Comparison of ENCODE assay signal across 13 cellular contexts in genomic region chr3:42101481-42101880, GRCh38. TPM values are rescaled to one million over a fixed set of nuclear protein-coding genes. Genes with fewer than 3 reads are reported as not detected.
A peak's percentile ranks its signal among the peaks of the same experiment; 100 is the strongest.
DNase-seq lines count a peak whose midpoint lies in the region; ATAC-seq and TF ChIP-seq lines count a peak whose summit lies in the region.
"Had no signal": no experiment of that assay in that cellular context is flagged by ENCODE, and none has a peak within 500 bp of the region (broad histone marks: within the 10 kb centered on the region; RNA-seq: fewer than 3 reads in every experiment).

No MANE protein-coding gene starts in this region.

- H3K4me2 ChIP-seq in hepatocyte: no peak overlapping the region
- no peak overlapping the region for H3K4me2 ChIP-seq in PC-9

- H3K9me2 ChIP-seq in hepatocyte (replicated peaks; ENCODE audit: insufficient read depth) (no peaks in the 10 kb centered on the region), PC-9 (ENCODE audit: insufficient read depth) (no peaks in the 10 kb centered on the region)

- BruUV-seq in PC-9 (replicated peaks; lab: Mats Ljungman, UMichigan): no TSS peak

- DNase-seq in GM03348 (ENCODE audit: low spot score) (peak; percentile 41), coronary artery (ENCODE audit: low spot score) (no peak), hepatocyte (ENCODE audit: low spot score) (no peak), gastrocnemius medialis (no peak), NCI-H1694 treated with DMSO at 0.1 percent for 48 hours (lab: John Stamatoyannopoulos, UW) (no peak), WERI-Rb-1 (no peak), globus pallidus (ENCODE audit: low spot score) (no peak), PC-9 (no peak)
- DNase-seq: KG1, NCI-H146, NCI-H82 had no signal

- intact Hi-C loops in gastrocnemius medialis (cut with DNase I; ENCODE audit: low total_unique reads) (loop anchor here (10.0 kb wide), 1 partner anchor 1517 kb away; no protein-coding TSS in a partner anchor), PC-9 (cut with micrococcal nuclease; ENCODE audit: unreplicated experiment) (no loop called here)

- 92% methylated on average over 1 of the region's 1 CpG for WGBS in hepatocyte (ENCODE audit: low lambda C conversion rate, missing lambda C conversion rate)

- no peaks in the 10 kb centered on the region for H3K27me3 ChIP-seq in hepatocyte
- H3K27me3 ChIP-seq in gastrocnemius medialis: no peaks in the 10 kb centered on the region
- no peaks in the 10 kb centered on the region for H3K27me3 ChIP-seq in WERI-Rb-1 (ENCODE audit: insufficient read depth, low read depth, severe bottlenecking)
- H3K27me3 ChIP-seq in PC-9 (ENCODE audit: insufficient read depth, low read depth): no peaks in the 10 kb centered on the region

- H3F3A ChIP-seq in PC-9 (ENCODE audit: insufficient read depth, low read depth): no peaks in the 10 kb centered on the region

- H3K9me3 ChIP-seq in hepatocyte (ENCODE audit: low read depth): no peaks in the 10 kb centered on the region
- no peaks in the 10 kb centered on the region for H3K9me3 ChIP-seq in gastrocnemius medialis
- H3K9me3 ChIP-seq in WERI-Rb-1 (ENCODE audit: severe bottlenecking): peaks cover 2% of the 10 kb centered on the region
- H3K9me3 ChIP-seq in PC-9 (ENCODE audit: insufficient read depth, low read depth): no peaks in the 10 kb centered on the region

- TF ChIP-seq POLR2A in gastrocnemius medialis (IDR thresholded peaks at IDR 0.05): no peak

- no peaks in the 10 kb centered on the region for H3K36me3 ChIP-seq in hepatocyte (replicated peaks; ENCODE audit: insufficient read depth, low read depth)
- H3K36me3 ChIP-seq in gastrocnemius medialis: no peaks in the 10 kb centered on the region
- peaks cover 7% of the 10 kb centered on the region for H3K36me3 ChIP-seq in WERI-Rb-1
- H3K36me3 ChIP-seq in PC-9 (ENCODE audit: low read depth): no peaks in the 10 kb centered on the region

- no peaks in the 10 kb centered on the region for H4K20me1 ChIP-seq in hepatocyte (ENCODE audit: insufficient read depth, poor library complexity, severe bottlenecking)
- no peaks in the 10 kb centered on the region for H4K20me1 ChIP-seq in PC-9 (ENCODE audit: insufficient read depth)

- H3K79me2 ChIP-seq in hepatocyte (no peaks in the 10 kb centered on the region), PC-9 (ENCODE audit: low read depth) (no peaks in the 10 kb centered on the region)

- peak; percentile 18 to 20 for ATAC-seq in gastrocnemius medialis

- CTCF ChIA-PET in PC-9 (lab: Charles Lee): interaction anchor here (1.8 kb wide), 1 partner anchor 207 kb away, joined by 3 read pairs; no protein-coding TSS in a partner anchor

- no peaks in the 10 kb centered on the region for H3K4me1 ChIP-seq in hepatocyte (ENCODE audit: insufficient read depth)
- H3K4me1 ChIP-seq in gastrocnemius medialis: peaks cover 51 to 60% of the 10 kb centered on the region in 2 donors
- no peaks in the 10 kb centered on the region; the same call in 1 of the 2 replicates for H3K4me1 ChIP-seq in PC-9 (replicated peaks; ENCODE audit: insufficient read depth)

- H2AFZ ChIP-seq in hepatocyte (no peak overlapping the region), PC-9 (no peak overlapping the region)

- H3K27ac ChIP-seq in coronary artery (peak overlapping the region; percentile 70 to 87), hepatocyte (peak overlapping the region; percentile 27), gastrocnemius medialis (peak overlapping the region; percentile 62 to 76 (median 72)), WERI-Rb-1 (no peak overlapping the region), PC-9 (no peak overlapping the region)

- POLR2A ChIA-PET in PC-9 (lab: Charles Lee; ENCODE audit: unreplicated experiment): no interaction called here

- TF ChIP-seq CTCF in coronary artery (IDR thresholded peaks at IDR 0.05) (no peak), hepatocyte (IDR thresholded peaks at IDR 0.05; ENCODE audit: poor library complexity) (no peak), gastrocnemius medialis (IDR thresholded peaks at IDR 0.05 in 4 of 5, conservative IDR thresholded peaks at IDR 0.05 in 1 of 5) (no peak), WERI-Rb-1 (IDR thresholded peaks at IDR 0.05; ENCODE audit: low read depth, low read length) (no peak), PC-9 (conservative IDR thresholded peaks at IDR 0.05) (no peak)

- no peak overlapping the region for H3K4me3 ChIP-seq in coronary artery
- H3K4me3 ChIP-seq in hepatocyte: no peak overlapping the region
- no peak overlapping the region for H3K4me3 ChIP-seq in gastrocnemius medialis
- no peak overlapping the region for H3K4me3 ChIP-seq in WERI-Rb-1 (ENCODE audit: low read depth, low read length)
- H3K4me3 ChIP-seq in PC-9: no peak overlapping the region
- H3K4me3 ChIP-seq: SK-N-MC, skin epidermis had no signal

- in situ Hi-C loops in gastrocnemius medialis (cut with MboI; ENCODE audit: low sequenced_read_pairs in 4 of 4): loop anchor here (5.0 to 25.0 kb wide), 4 partner anchors 197 to 336 kb away; no protein-coding TSS in a partner anchor

RNA-seq across cellular contexts. Expression of gene TRAK1, which starts 10.3 kb away (rescaled TPM):
- total RNA-seq in hepatocyte (28.8 and 31.5 TPM in 2 replicates), gastrocnemius medialis (100 to 1,000 TPM in 2 of 4 donors, 10 to 100 TPM in 2; 59.5 to 109 (median 98.6) TPM), PC-9 (2021) (43.4 and 46.8 TPM in 2 replicates)
- polyA plus RNA-seq in hepatocyte: 19.0 and 21.0 TPM in 2 replicates

Comparison
In these comparisons a context has a peak if more than half of its experiments do, and no peak if none do; other contexts are left out.
1. H3K27ac ChIP-seq: peak in coronary artery (2 of 2), hepatocyte (single experiment) and gastrocnemius medialis (4 of 4); none in WERI-Rb-1 (single experiment) and PC-9 (single experiment).